Comparison of ENCODE assay signal across 1 cellular context in the genomic region with DNA sequence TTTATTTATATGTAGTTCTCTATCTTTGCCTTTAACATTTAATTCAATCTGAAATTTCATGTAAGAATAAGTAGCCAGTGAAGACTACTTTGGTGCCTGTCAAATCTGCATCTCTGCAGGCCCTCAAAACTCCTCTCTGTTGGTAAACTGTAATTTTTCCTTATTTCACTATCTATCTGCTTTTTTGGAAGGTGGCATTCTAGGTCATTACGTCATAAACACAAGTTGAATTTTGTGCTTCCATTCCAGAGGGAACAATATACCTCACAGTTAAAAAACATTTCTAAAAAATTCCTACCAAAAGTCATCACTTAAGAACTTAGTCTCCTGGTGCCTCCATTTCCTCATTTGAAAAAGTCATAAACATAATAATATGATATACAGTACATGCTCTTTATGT.
TF ChIP-seq lines count a peak whose summit lies in the region.

No MANE protein-coding gene starts in this region.

TF ChIP-seq in HepG2, 621 proteins besides CTCF, POLR2A, EP300 and RAD21 (continued from another document):
- TF ChIP-seq, protein P1, sequence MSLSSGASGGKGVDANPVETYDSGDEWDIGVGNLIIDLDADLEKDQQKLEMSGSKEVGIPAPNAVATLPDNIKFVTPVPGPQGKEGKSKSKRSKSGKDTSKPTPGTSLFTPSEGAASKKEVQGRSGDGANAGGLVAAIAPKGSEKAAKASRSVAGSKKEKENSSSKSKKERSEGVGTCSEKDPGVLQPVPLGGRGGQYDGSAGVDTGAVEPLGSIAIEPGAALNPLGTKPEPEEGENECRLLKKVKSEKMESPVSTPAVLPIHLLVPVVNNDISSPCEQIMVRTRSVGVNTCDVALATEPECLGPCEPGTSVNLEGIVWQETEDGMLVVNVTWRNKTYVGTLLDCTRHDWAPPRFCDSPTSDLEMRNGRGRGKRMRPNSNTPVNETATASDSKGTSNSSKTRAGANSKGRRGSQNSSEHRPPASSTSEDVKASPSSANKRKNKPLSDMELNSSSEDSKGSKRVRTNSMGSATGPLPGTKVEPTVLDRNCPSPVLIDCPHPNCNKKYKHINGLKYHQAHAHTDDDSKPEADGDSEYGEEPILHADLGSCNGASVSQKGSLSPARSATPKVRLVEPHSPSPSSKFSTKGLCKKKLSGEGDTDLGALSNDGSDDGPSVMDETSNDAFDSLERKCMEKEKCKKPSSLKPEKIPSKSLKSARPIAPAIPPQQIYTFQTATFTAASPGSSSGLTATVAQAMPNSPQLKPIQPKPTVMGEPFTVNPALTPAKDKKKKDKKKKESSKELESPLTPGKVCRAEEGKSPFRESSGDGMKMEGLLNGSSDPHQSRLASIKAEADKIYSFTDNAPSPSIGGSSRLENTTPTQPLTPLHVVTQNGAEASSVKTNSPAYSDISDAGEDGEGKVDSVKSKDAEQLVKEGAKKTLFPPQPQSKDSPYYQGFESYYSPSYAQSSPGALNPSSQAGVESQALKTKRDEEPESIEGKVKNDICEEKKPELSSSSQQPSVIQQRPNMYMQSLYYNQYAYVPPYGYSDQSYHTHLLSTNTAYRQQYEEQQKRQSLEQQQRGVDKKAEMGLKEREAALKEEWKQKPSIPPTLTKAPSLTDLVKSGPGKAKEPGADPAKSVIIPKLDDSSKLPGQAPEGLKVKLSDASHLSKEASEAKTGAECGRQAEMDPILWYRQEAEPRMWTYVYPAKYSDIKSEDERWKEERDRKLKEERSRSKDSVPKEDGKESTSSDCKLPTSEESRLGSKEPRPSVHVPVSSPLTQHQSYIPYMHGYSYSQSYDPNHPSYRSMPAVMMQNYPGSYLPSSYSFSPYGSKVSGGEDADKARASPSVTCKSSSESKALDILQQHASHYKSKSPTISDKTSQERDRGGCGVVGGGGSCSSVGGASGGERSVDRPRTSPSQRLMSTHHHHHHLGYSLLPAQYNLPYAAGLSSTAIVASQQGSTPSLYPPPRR (CRISPR knock-in tag; IDR thresholded peaks at IDR 0.05; ENCODE audit: borderline replicate concordance) = no peak
- no peak for TF ChIP-seq GABPA (IDR thresholded peaks at IDR 0.05; ENCODE audit: low read depth, low read length)
- TF ChIP-seq GABPA (CRISPR knock-in tag; IDR thresholded peaks at IDR 0.05; ENCODE audit: low read depth) = no peak
- TF ChIP-seq ZNF580 (CRISPR knock-in tag; IDR thresholded peaks at IDR 0.05; ENCODE audit: borderline replicate concordance, low read depth) = no peak
